In the genomic region with DNA sequence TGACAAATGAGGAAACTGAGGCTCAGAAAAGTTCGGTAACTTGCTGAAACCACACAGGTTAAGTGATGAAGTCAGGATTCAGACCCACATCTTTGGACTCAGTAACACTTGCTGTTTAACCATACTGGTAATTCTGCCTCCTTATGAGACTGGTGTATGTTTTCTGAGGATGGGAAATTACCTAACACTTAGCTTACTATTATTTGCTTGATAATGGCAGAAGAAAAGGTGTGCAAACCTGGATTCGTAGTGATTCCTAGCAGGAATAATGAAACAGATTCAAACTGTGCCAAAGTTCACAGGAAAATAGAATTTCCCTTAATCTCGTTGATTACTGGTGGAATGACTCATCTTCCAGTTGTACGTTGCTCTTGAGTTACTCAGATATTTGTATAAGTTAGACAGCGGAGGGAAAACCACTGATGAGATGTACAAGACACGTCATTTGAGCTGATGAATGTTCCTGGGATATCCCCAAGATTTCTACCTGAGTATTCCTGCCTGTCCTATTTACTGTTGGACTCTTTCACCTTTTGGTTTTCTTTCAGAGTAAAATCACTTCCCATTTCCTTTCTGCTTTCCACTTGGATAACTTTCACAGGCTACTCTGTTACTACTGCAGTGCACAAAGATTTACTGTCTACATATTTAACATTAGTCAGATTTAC, we compare ENCODE assay signal across 9 cellular contexts. TPM values are rescaled to one million over a fixed set of nuclear protein-coding genes. Genes with fewer than 3 reads are reported as not detected.
DNase-seq lines count a peak whose midpoint lies in the region; ATAC-seq and TF ChIP-seq lines count a peak whose summit lies in the region.
"Had no signal": no experiment of that assay in that cellular context is flagged by ENCODE, and none has a peak within 500 bp of the region (broad histone marks: within the 10 kb centered on the region; RNA-seq: fewer than 3 reads in every experiment).

No MANE protein-coding gene starts in this region.

- H3K27me3 ChIP-seq in osteoblast (ENCODE audit: insufficient read depth, low read length) = no peaks in the 10 kb centered on the region

- H3K4me1 ChIP-seq in osteoblast (ENCODE audit: insufficient read depth, low read length) = peaks cover 15% of the 10 kb centered on the region

- H3K79me2 ChIP-seq in osteoblast (ENCODE audit: insufficient read depth, low read length) = peaks cover 2% of the 10 kb centered on the region

- peak overlapping the region; percentile 73 for H3K4me2 ChIP-seq in osteoblast (ENCODE audit: insufficient read depth, low read length)
- H3K4me2 ChIP-seq: KMS-11 had no signal

- H3K36me3 ChIP-seq in osteoblast (ENCODE audit: insufficient read depth, low read length) = no peaks in the 10 kb centered on the region

- peak overlapping the region; percentile 45 for H3K27ac ChIP-seq in osteoblast (ENCODE audit: low read depth, low read length)
- H3K27ac ChIP-seq: KMS-11 had no signal

- ATAC-seq in HG03159 (IDR thresholded peaks at IDR 0.05; ENCODE audit: unreplicated experiment) (no peak), GM18867 (IDR thresholded peaks at IDR 0.05; ENCODE audit: unreplicated experiment) (no peak)

- no peak for TF ChIP-seq CTCF in osteoblast (IDR thresholded peaks at IDR 0.05; ENCODE audit: extremely low read depth, low read depth, low read length)

- H4K20me1 ChIP-seq in osteoblast (ENCODE audit: insufficient read depth, low read length) = peaks cover 3% of the 10 kb centered on the region

- H3K9me3 ChIP-seq in osteoblast (ENCODE audit: low read depth, low read length) = no peaks in the 10 kb centered on the region

- peak overlapping the region; percentile 16 for H3K4me3 ChIP-seq in osteoblast (ENCODE audit: insufficient read depth, low read length)

- DNase-seq in DMS53 treated with DMSO at 0.1 percent for 48 hours (lab: John Stamatoyannopoulos, UW; ENCODE audit: unreplicated experiment) (peak; percentile 48), LoVo (ENCODE audit: low spot score) (peak; percentile 88), dermis blood vessel endothelial cell (peak; percentile 91), osteoblast (ENCODE audit: insufficient read length, low spot score, missing footprints) (peak; percentile 86), NCI-H526 (lab: John Stamatoyannopoulos, UW) (no peak), SK-N-DZ (ENCODE audit: low spot score) (no peak)

- no peak overlapping the region for H2AFZ ChIP-seq in osteoblast (ENCODE audit: low read length)

RNA-seq across cellular contexts. Expression of a gene that starts 37.5 kb away (rescaled TPM):
- total RNA-seq in dermis blood vessel endothelial cell (39.8 and 41.6 TPM in 2 replicates), osteoblast (27.7 and 30.4 TPM in 2 replicates)
- polyA plus RNA-seq in SK-N-DZ (2014; cell fraction: cytosol; rRNA removed) = 37.1 and 40.1 TPM in 2 replicates
- 24.7 and 25.4 TPM in 2 replicates for polyA plus RNA-seq in SK-N-DZ (2014; cell fraction: nucleus; rRNA removed)

RNA-seq across cellular contexts. Expression of a gene that starts 38.1 kb away (rescaled TPM):
- total RNA-seq in dermis blood vessel endothelial cell = 34.6 and 46.1 TPM in 2 replicates
- total RNA-seq in osteoblast = 53.0 and 53.9 TPM in 2 replicates
- 70.2 and 71.1 TPM in 2 replicates for polyA plus RNA-seq in SK-N-DZ (2014; cell fraction: cytosol; rRNA removed)
- polyA plus RNA-seq in SK-N-DZ (2014; cell fraction: nucleus; rRNA removed) = 75.3 and 86.9 TPM in 2 replicates

Comparison
In these comparisons a context has a peak if more than half of its experiments do, and no peak if none do; other contexts are left out.
1. DNase-seq: peak in DMS53 treated with DMSO at 0.1 percent for 48 hours (single experiment), LoVo (single experiment), dermis blood vessel endothelial cell (single experiment) and osteoblast (single experiment); none in NCI-H526 (0 of 2) and SK-N-DZ (single experiment).